26 cellular contexts compared by ENCODE assay signal in genomic region chr11:125256471-125257010, GRCh38.
DNase-seq lines count a peak whose midpoint lies in the region; ATAC-seq and TF ChIP-seq lines count a peak whose summit lies in the region.
"Had no signal": no experiment of that assay in that cellular context is flagged by ENCODE, and none has a peak within 500 bp of the region (broad histone marks: within the 10 kb centered on the region; RNA-seq: fewer than 3 reads in every experiment).

No MANE protein-coding gene starts in this region.

- peak overlapping the region in 1 of 3 experiments; percentile 47 for H3K4me3 Mint-ChIP-seq in nephron
- H3K4me3 Mint-ChIP-seq: activated CD4-positive, alpha-beta T cell treated with anti-CD3 and anti-CD28 coated beads, Interleukin-2, amount 10 ng/mL, durations not matched to agents 24 days and 14 days; activated naive CD8-positive, alpha-beta T cell treated with anti-CD3 and anti-CD28 coated beads, Interleukin-2, amount 10 ng/mL, durations not matched to agents 7 days and 5 days; CD4-positive, CD25-positive, alpha-beta regulatory T cell; T-cell had no signal

- no peaks in the 10 kb centered on the region for H3K27me3 ChIP-seq in dorsolateral prefrontal cortex
- no peaks in the 10 kb centered on the region for H3K27me3 ChIP-seq in smooth muscle cell (ENCODE audit: low read depth)
- peaks cover 0 to 2% (median 0%) of the 10 kb centered on the region in 4 donors for H3K27me3 ChIP-seq in esophagus squamous epithelium
- H3K27me3 ChIP-seq: hepatocyte, suprapubic skin, uterus had no signal

- DNase-seq in NOMO-1 treated with DMSO at 0.1 percent for 48 hours (lab: John Stamatoyannopoulos, UW; ENCODE audit: unreplicated experiment): peak; percentile 0
- DNase-seq in NOMO-1 (lab: John Stamatoyannopoulos, UW; ENCODE audit: unreplicated experiment in 2 of 2): no peak
- no peak for DNase-seq in dorsolateral prefrontal cortex
- DNase-seq in smooth muscle cell (lab: John Stamatoyannopoulos, UW; ENCODE audit: unreplicated experiment): no peak
- no peak for DNase-seq in esophagus squamous epithelium (lab: John Stamatoyannopoulos, UW)
- DNase-seq in OCI-LY7 (ENCODE audit: low spot score): no peak
- DNase-seq: 8988T; activated CD4-positive, alpha-beta T cell treated with anti-CD3 and anti-CD28 coated beads, Interleukin-2, amount 10 ng/mL, durations not matched to agents 24 days and 14 days; activated gamma-delta T cell treated with Interleukin-2 at 50 U/mL for 16 hours; activated naive CD8-positive, alpha-beta T cell treated with anti-CD3 and anti-CD28 coated beads, Interleukin-2, amount 10 ng/mL, durations not matched to agents 7 days and 5 days; activated T-cell treated with anti-CD3 and anti-CD28 coated beads, Interleukin-2, amount 50 U/mL, for 48 hours; Calu3; CD4-positive, CD25-positive, alpha-beta regulatory T cell; central memory CD4-positive, alpha-beta T cell; left cardiac atrium; mammary epithelial cell; NCI-H2107; NCI-H446 treated with DMSO at 0.1 percent for 48 hours; small intestine; stimulated activated naive CD4-positive, alpha-beta T cell treated with Interleukin-2 at 50 U/mL for 16 hours; T-cell; uterus had no signal

- CTCF ChIA-PET in OCI-LY7 (lab: Charles Lee; ENCODE audit: unreplicated experiment): no interaction called here

- no peaks in the 10 kb centered on the region for H3K9me3 Mint-ChIP-seq in nephron
- H3K9me3 Mint-ChIP-seq: activated CD4-positive, alpha-beta T cell treated with anti-CD3 and anti-CD28 coated beads, Interleukin-2, amount 10 ng/mL, durations not matched to agents 24 days and 14 days; activated naive CD8-positive, alpha-beta T cell treated with anti-CD3 and anti-CD28 coated beads, Interleukin-2, amount 10 ng/mL, durations not matched to agents 7 days and 5 days; T-cell had no signal

- H3K4me2 ChIP-seq in smooth muscle cell (peak overlapping the region; percentile 58), OCI-LY7 (ENCODE audit: low read length) (no peak overlapping the region)
- H3K4me2 ChIP-seq: hepatocyte had no signal

- H3K4me3 ChIP-seq in dorsolateral prefrontal cortex: no peak overlapping the region
- H3K4me3 ChIP-seq in smooth muscle cell: no peak overlapping the region
- no peak overlapping the region for H3K4me3 ChIP-seq in esophagus squamous epithelium
- no peak overlapping the region for H3K4me3 ChIP-seq in OCI-LY7 (ENCODE audit: low read depth, low read length, poor library complexity, severe bottlenecking)
- H3K4me3 ChIP-seq: hepatocyte, suprapubic skin, uterus had no signal

- peak overlapping the region; percentile 15 for H3K9ac ChIP-seq in smooth muscle cell (ENCODE audit: low read depth)

- no peaks in the 10 kb centered on the region for H3K27me3 Mint-ChIP-seq in nephron (ENCODE audit: low read depth)

- H3K36me3 ChIP-seq in smooth muscle cell (ENCODE audit: low read depth): no peaks in the 10 kb centered on the region
- H3K36me3 ChIP-seq in esophagus squamous epithelium: no peaks in the 10 kb centered on the region
- no peaks in the 10 kb centered on the region for H3K36me3 ChIP-seq in OCI-LY7 (ENCODE audit: insufficient read depth, low read length)
- H3K36me3 ChIP-seq: suprapubic skin, uterus had no signal

- no TSS peak for BruUV-seq in OCI-LY7 (replicated peaks; lab: Mats Ljungman, UMichigan)

- H3K79me2 ChIP-seq in smooth muscle cell (ENCODE audit: low read depth): no peaks in the 10 kb centered on the region
- H3K79me2 ChIP-seq in OCI-LY7 (ENCODE audit: insufficient read depth, low read depth, low read length): no peaks in the 10 kb centered on the region
- H3K79me2 ChIP-seq: hepatocyte had no signal

- intact Hi-C loops in dorsolateral prefrontal cortex (cut with DNase I): no loop called here
- intact Hi-C loops in esophagus squamous epithelium (cut with DNase I): no loop called here
- intact Hi-C loops in OCI-LY7 (cut with micrococcal nuclease; ENCODE audit: unreplicated experiment): no loop called here

- POLR2A ChIA-PET in OCI-LY7 (lab: Charles Lee): no interaction called here

- ATAC-seq in activated CD4-positive, CD25-positive, alpha-beta regulatory T cell treated with anti-CD3 and anti-CD28 coated beads, Interleukin-2, amount 50 U/mL, for 24 hours: no peak
- ATAC-seq: left cardiac atrium, T-cell had no signal

- H2AFZ ChIP-seq in smooth muscle cell (ENCODE audit: low read depth): no peak overlapping the region
- no peak overlapping the region for H2AFZ ChIP-seq in OCI-LY7 (ENCODE audit: low read length)
- H2AFZ ChIP-seq: hepatocyte had no signal

- H3K36me3 Mint-ChIP-seq in nephron (ENCODE audit: low read depth): no peaks in the 10 kb centered on the region
- H3K36me3 Mint-ChIP-seq: activated naive CD8-positive, alpha-beta T cell treated with anti-CD3 and anti-CD28 coated beads, Interleukin-2, amount 10 ng/mL, durations not matched to agents 7 days and 5 days; CD4-positive, CD25-positive, alpha-beta regulatory T cell; T-cell had no signal

- H3K9me3 ChIP-seq in smooth muscle cell (replicated peaks; ENCODE audit: low read depth): no peaks in the 10 kb centered on the region
- H3K9me3 ChIP-seq in esophagus squamous epithelium: no peaks in the 10 kb centered on the region
- H3K9me3 ChIP-seq in OCI-LY7 (ENCODE audit: low read length): no peaks in the 10 kb centered on the region
- H3K9me3 ChIP-seq: suprapubic skin, uterus had no signal

- H3K4me1 ChIP-seq in smooth muscle cell (ENCODE audit: low read depth): peaks cover 12% of the 10 kb centered on the region
- H3K4me1 ChIP-seq in esophagus squamous epithelium: no peaks in the 10 kb centered on the region
- H3K4me1 ChIP-seq in OCI-LY7 (ENCODE audit: insufficient read depth, low read length, poor library complexity, severe bottlenecking): no peaks in the 10 kb centered on the region
- H3K4me1 ChIP-seq: uterus had no signal

- peak overlapping the region in 44 of 59 donors; percentile 8 to 93 (median 52) for H3K27ac ChIP-seq in dorsolateral prefrontal cortex
- H3K27ac ChIP-seq in smooth muscle cell (ENCODE audit: low read depth): peak overlapping the region; percentile 69
- H3K27ac ChIP-seq in esophagus squamous epithelium: no peak overlapping the region
- H3K27ac ChIP-seq in OCI-LY7 (ENCODE audit: low read depth, low read length, poor library complexity, severe bottlenecking): no peak overlapping the region
- H3K27ac ChIP-seq: hepatocyte, suprapubic skin had no signal

- peaks cover 77% of the 10 kb centered on the region for H3K4me1 Mint-ChIP-seq in nephron
- H3K4me1 Mint-ChIP-seq: activated CD4-positive, alpha-beta T cell treated with anti-CD3 and anti-CD28 coated beads, Interleukin-2, amount 10 ng/mL, durations not matched to agents 24 days and 14 days; activated naive CD8-positive, alpha-beta T cell treated with anti-CD3 and anti-CD28 coated beads, Interleukin-2, amount 10 ng/mL, durations not matched to agents 7 days and 5 days; CD4-positive, CD25-positive, alpha-beta regulatory T cell; T-cell had no signal

- TF ChIP-seq POLR2A in esophagus squamous epithelium (IDR thresholded peaks at IDR 0.05): no peak

- no peaks in the 10 kb centered on the region for H3F3A ChIP-seq in smooth muscle cell (ENCODE audit: low read depth)

- WGBS in smooth muscle cell (ENCODE audit: low lambda C conversion rate): 53% methylated on average over 7 of the region's 7 CpGs
- 58 to 67% methylated on average over 5 of the region's 7 CpGs for WGBS in esophagus squamous epithelium, 2 donors

- no peaks in the 10 kb centered on the region for H4K20me1 ChIP-seq in smooth muscle cell (ENCODE audit: low read depth)
- no peaks in the 10 kb centered on the region for H4K20me1 ChIP-seq in OCI-LY7 (ENCODE audit: insufficient read depth, low read length)

- no peaks in the 10 kb centered on the region for H3K9me2 ChIP-seq in OCI-LY7 (ENCODE audit: insufficient read depth, low read length)

- H3K27ac Mint-ChIP-seq in nephron: peak overlapping the region; percentile 78 to 95 (median 88)
- H3K27ac Mint-ChIP-seq: activated CD4-positive, alpha-beta T cell treated with anti-CD3 and anti-CD28 coated beads, Interleukin-2, amount 10 ng/mL, durations not matched to agents 24 days and 14 days; activated naive CD8-positive, alpha-beta T cell treated with anti-CD3 and anti-CD28 coated beads, Interleukin-2, amount 10 ng/mL, durations not matched to agents 7 days and 5 days; CD4-positive, CD25-positive, alpha-beta regulatory T cell; T-cell had no signal

- TF ChIP-seq CTCF in dorsolateral prefrontal cortex (IDR thresholded peaks at IDR 0.05 in 54 of 56, conservative IDR thresholded peaks at IDR 0.05 in 2 of 56; ENCODE audit: low read depth in 1 of 56, partially characterized antibody in 56 of 56): no peak
- TF ChIP-seq CTCF in nephron (IDR thresholded peaks at IDR 0.05; ENCODE audit: unreplicated experiment in 3 of 3): no peak
- no peak for TF ChIP-seq CTCF in smooth muscle cell (IDR thresholded peaks at IDR 0.05; ENCODE audit: borderline replicate concordance, insufficient read depth, poor library complexity, severe bottlenecking)
- TF ChIP-seq CTCF in esophagus squamous epithelium (IDR thresholded peaks at IDR 0.05): no peak
- TF ChIP-seq CTCF in OCI-LY7 (conservative IDR thresholded peaks at IDR 0.05; ENCODE audit: low read length): no peak

Comparison
In these comparisons a context has a peak if more than half of its experiments do, and no peak if none do; other contexts are left out.
1. H3K27ac ChIP-seq: peak in dorsolateral prefrontal cortex (44 of 59) and smooth muscle cell (single experiment); none in esophagus squamous epithelium (0 of 4) and OCI-LY7 (single experiment).